8 cellular contexts compared by ENCODE assay signal in genomic region chr18:51030537-51031258, GRCh38. TPM values are rescaled to one million over a fixed set of nuclear protein-coding genes. Genes with fewer than 3 reads are reported as not detected.
DNase-seq lines count a peak whose midpoint lies in the region; ATAC-seq and TF ChIP-seq lines count a peak whose summit lies in the region.

No MANE protein-coding gene starts in this region.

- H3K4me3 Mint-ChIP-seq in activated CD4-positive, alpha-beta T cell treated with anti-CD3 and anti-CD28 coated beads, Interleukin-2, amount 10 ng/mL, durations not matched to agents 7 days and 5 days, result peak overlapping the region; percentile 98

- peak; percentile 14 to 52 for DNase-seq in NCI-H446 (lab: John Stamatoyannopoulos, UW)
- no peak for DNase-seq in NCI-H446 treated with DMSO at 0.1 percent for 48 hours (lab: John Stamatoyannopoulos, UW)
- peak; percentile 50 for DNase-seq in NCI-H2107 (lab: John Stamatoyannopoulos, UW)
- peak; percentile 69 for DNase-seq in activated CD4-positive, alpha-beta T cell treated with anti-CD3 and anti-CD28 coated beads, Interleukin-2, amount 10 ng/mL, durations not matched to agents 7 days and 5 days
- peak; percentile 49 to 82 (median 56) for DNase-seq in dorsolateral prefrontal cortex
- peak; percentile 84 for DNase-seq in lower lobe of right lung
- peak; percentile 46 to 62 for DNase-seq in stimulated activated CD4-positive, alpha-beta T cell treated with anti-CD3 and anti-CD28 coated beads, Interleukin-4, amount 100 ng/mL, for 48 hours (ENCODE audit: low read depth in 2 of 2)

- TF ChIP-seq CTCF in dorsolateral prefrontal cortex (IDR thresholded peaks at IDR 0.05 in 54 of 56, conservative IDR thresholded peaks at IDR 0.05 in 2 of 56; ENCODE audit: low read depth in 1 of 56, partially characterized antibody in 56 of 56), result no peak
- no peak for TF ChIP-seq CTCF in lower lobe of right lung (IDR thresholded peaks at IDR 0.05)

- H3K4me1 ChIP-seq in lower lobe of right lung, result peaks cover 54% of the 10 kb centered on the region

- CTCF ChIA-PET in activated CD4-positive, alpha-beta T cell treated with anti-CD3 and anti-CD28 coated beads, Interleukin-2, amount 10 ng/mL, durations not matched to agents 7 days and 5 days (lab: Charles Lee), result interaction anchor here (0.6 to 2.1 kb wide), 6 partner anchors 8 to 1213 kb away, joined by 3 to 5 read pairs (median 4); no protein-coding TSS in a partner anchor

- H3K27ac Mint-ChIP-seq in activated CD4-positive, alpha-beta T cell treated with anti-CD3 and anti-CD28 coated beads, Interleukin-2, amount 10 ng/mL, durations not matched to agents 7 days and 5 days, result peak overlapping the region; percentile 93

- H3K27me3 Mint-ChIP-seq in activated CD4-positive, alpha-beta T cell treated with anti-CD3 and anti-CD28 coated beads, Interleukin-2, amount 10 ng/mL, durations not matched to agents 7 days and 5 days, result no peaks in the 10 kb centered on the region

- peaks cover 59% of the 10 kb centered on the region for H3K4me1 Mint-ChIP-seq in activated CD4-positive, alpha-beta T cell treated with anti-CD3 and anti-CD28 coated beads, Interleukin-2, amount 10 ng/mL, durations not matched to agents 7 days and 5 days

- ATAC-seq in HG02840 (IDR thresholded peaks at IDR 0.05; ENCODE audit: low FRiP score, unreplicated experiment), result peak; percentile 58
- peak; percentile 88 to 90 for ATAC-seq in lower lobe of right lung

- peaks cover 36% of the 10 kb centered on the region for H3K36me3 Mint-ChIP-seq in activated CD4-positive, alpha-beta T cell treated with anti-CD3 and anti-CD28 coated beads, Interleukin-2, amount 10 ng/mL, durations not matched to agents 7 days and 5 days (ENCODE audit: low read depth)

- peaks cover 5% of the 10 kb centered on the region for H3K36me3 ChIP-seq in lower lobe of right lung

- intact Hi-C loops in dorsolateral prefrontal cortex (cut with DNase I), result loop anchor here (1.0 to 5.0 kb wide), 4 partner anchors 62 to 208 kb away; partner anchors contain the start of genes ELAC1 (in 2 of the 2), ME2 (in 2 of the 2), MEX3C (in 1 of the 2) and MRO (in 1 of the 2)
- intact Hi-C loops in lower lobe of right lung (cut with DNase I), result no loop called here

- H3K4me3 ChIP-seq in dorsolateral prefrontal cortex, result peak overlapping the region; percentile 57 to 96 (median 82)
- peak overlapping the region; percentile 68 for H3K4me3 ChIP-seq in lower lobe of right lung

- H3K9me3 ChIP-seq in lower lobe of right lung, result no peaks in the 10 kb centered on the region

- POLR2A ChIA-PET in activated CD4-positive, alpha-beta T cell treated with anti-CD3 and anti-CD28 coated beads, Interleukin-2, amount 10 ng/mL, durations not matched to agents 7 days and 5 days (lab: Charles Lee), result interaction anchor here (0.6 to 2.1 kb wide), 6 partner anchors 8 to 152 kb away, joined by 3 to 8 read pairs (median 4); partner anchors contain the start of gene ME2

- H3K27ac ChIP-seq in dorsolateral prefrontal cortex (peak overlapping the region in 58 of 59 donors; percentile 66 to 100 (median 96)), lower lobe of right lung (peak overlapping the region; percentile 97)

- no peaks in the 10 kb centered on the region for H3K9me3 Mint-ChIP-seq in activated CD4-positive, alpha-beta T cell treated with anti-CD3 and anti-CD28 coated beads, Interleukin-2, amount 10 ng/mL, durations not matched to agents 7 days and 5 days

- H3K27me3 ChIP-seq in dorsolateral prefrontal cortex (no peaks in the 10 kb centered on the region), lower lobe of right lung (ENCODE audit: low read depth) (no peaks in the 10 kb centered on the region)

RNA-seq across cellular contexts. Expression of gene SMAD4, which starts 0.7 kb away (rescaled TPM):
- 100 to 1,000 TPM in 1 of 2 experiments, 10 to 100 TPM in 1; 97.5 to 115 TPM for total RNA-seq in activated CD4-positive, alpha-beta T cell treated with anti-CD3 and anti-CD28 coated beads, Interleukin-2, amount 10 ng/mL, durations not matched to agents 7 days and 5 days
- 100 to 1,000 TPM in 14 of 120 experiments, 10 to 100 TPM in 106; 64.8 to 122 (median 86.8) TPM for total RNA-seq in dorsolateral prefrontal cortex
- 97.8 TPM for total RNA-seq in lower lobe of right lung
